10 cellular contexts compared by ENCODE assay signal in the genomic region with DNA sequence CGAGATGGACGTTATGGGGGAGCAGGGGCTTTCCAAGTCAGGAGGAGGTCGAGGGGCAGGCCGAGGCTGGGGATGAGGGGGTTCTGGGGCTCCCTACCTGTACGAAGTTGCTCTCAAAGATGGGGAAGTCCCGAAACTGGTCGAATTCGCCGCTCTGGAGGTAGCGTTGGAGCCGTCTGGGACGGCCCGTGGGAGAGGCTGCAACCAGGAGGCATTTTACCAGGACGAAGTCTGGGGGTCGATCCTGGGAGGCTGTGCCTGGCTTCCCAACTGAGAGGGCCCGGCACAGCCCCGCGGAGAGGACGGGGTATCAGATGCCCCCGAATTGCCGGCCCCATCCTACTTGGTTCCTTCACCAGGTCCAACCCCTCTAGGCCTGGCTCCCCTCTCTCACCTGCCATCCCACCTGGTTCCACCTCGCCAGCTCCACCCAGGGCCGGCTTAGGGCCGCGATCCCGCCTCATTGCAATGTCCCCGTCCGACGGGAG. TPM values are rescaled to one million over a fixed set of nuclear protein-coding genes. Genes with fewer than 3 reads are reported as not detected.
DNase-seq lines count a peak whose midpoint lies in the region; TF ChIP-seq lines count a peak whose summit lies in the region.
"Had no signal": no experiment of that assay in that cellular context is flagged by ENCODE, and none has a peak within 500 bp of the region (broad histone marks: within the 10 kb centered on the region; RNA-seq: fewer than 3 reads in every experiment).

No MANE protein-coding gene starts in this region.

- peak overlapping the region; percentile 86 to 90 for H3K4me3 ChIP-seq in tibial artery
- H3K4me3 ChIP-seq in SK-N-SH (ENCODE audit: low read depth in 2 of 2, low read length in 1 of 2), result no peak overlapping the region; a peak in 1 of 4 replicates

- peak overlapping the region; percentile 69 for H3K27ac Mint-ChIP-seq in activated naive CD4-positive, alpha-beta T cell treated with anti-CD3 and anti-CD28 coated beads for 36 hours
- peak overlapping the region; percentile 81 for H3K27ac Mint-ChIP-seq in activated naive CD8-positive, alpha-beta T cell

- no peaks in the 10 kb centered on the region for H3K9me3 Mint-ChIP-seq in activated naive CD4-positive, alpha-beta T cell treated with anti-CD3 and anti-CD28 coated beads for 36 hours
- no peaks in the 10 kb centered on the region for H3K9me3 Mint-ChIP-seq in activated naive CD8-positive, alpha-beta T cell (ENCODE audit: low read depth)

- CTCF ChIA-PET in activated naive CD4-positive, alpha-beta T cell treated with anti-CD3 and anti-CD28 coated beads for 36 hours (lab: Charles Lee), result no interaction called here
- CTCF ChIA-PET in SK-N-SH (lab: Yijun Ruan, JAX), result no interaction called here

- POLR2A ChIA-PET in SK-N-SH (lab: Yijun Ruan, JAX), result no interaction called here

- no peak overlapping the region for H2AFZ ChIP-seq in SK-N-SH (ENCODE audit: low read depth)

- peak overlapping the region; percentile 99 for H3K4me3 Mint-ChIP-seq in activated naive CD4-positive, alpha-beta T cell treated with anti-CD3 and anti-CD28 coated beads for 36 hours
- peak overlapping the region; percentile 98 for H3K4me3 Mint-ChIP-seq in activated naive CD8-positive, alpha-beta T cell

- peaks cover 16% of the 10 kb centered on the region for H3K79me2 ChIP-seq in SK-N-SH (ENCODE audit: insufficient read depth)

- H3K4me2 ChIP-seq in SK-N-SH, result no peak overlapping the region

- intact Hi-C loops in activated naive CD4-positive, alpha-beta T cell treated with anti-CD3 and anti-CD28 coated beads for 36 hours (cut with micrococcal nuclease), result loop anchor here (1.0 to 5.0 kb wide), 5 partner anchors 36 to 118 kb away; partner anchors contain the start of genes JOSD2, NR1H2 and POLD1
- intact Hi-C loops in tibial artery (cut with DNase I; ENCODE audit: low total_unique reads), result loop anchor here (1.0 kb wide), 1 partner anchor 36 kb away; the partner anchor contains the start of gene JOSD2

- H3K4me1 Mint-ChIP-seq in activated naive CD4-positive, alpha-beta T cell treated with anti-CD3 and anti-CD28 coated beads for 36 hours (ENCODE audit: low read depth), result peaks cover 28% of the 10 kb centered on the region
- H3K4me1 Mint-ChIP-seq in activated naive CD8-positive, alpha-beta T cell (ENCODE audit: low read depth), result peaks cover 18% of the 10 kb centered on the region

- no peak for TF ChIP-seq CTCF in tibial artery (IDR thresholded peaks at IDR 0.05)
- TF ChIP-seq CTCF in SK-N-SH (IDR thresholded peaks at IDR 0.05), result no peak

- H3K27ac ChIP-seq in layer of hippocampus (ENCODE audit: low read depth, low read length) (peak overlapping the region; percentile 56), tibial artery (peak overlapping the region; percentile 69 to 76), SK-N-SH (ENCODE audit: low read depth in 2 of 2, low read length in 1 of 2) (no peak overlapping the region)

- no peak for DNase-seq in activated naive CD4-positive, alpha-beta T cell treated with anti-CD3 and anti-CD28 coated beads for 36 hours
- DNase-seq in activated naive CD4-positive, alpha-beta T cell treated with Interleukin-2 at 50 U/mL for 16 hours, result no peak
- DNase-seq in tibial artery (no peak), SK-N-SH (no peak), NCI-H446 (lab: John Stamatoyannopoulos, UW) (no peak), mucosa of gallbladder (ENCODE audit: low spot score) (no peak)
- DNase-seq: SIG-M5 had no signal

- H3K36me3 ChIP-seq in tibial artery (peaks cover 11 to 24% (median 21%) of the 10 kb centered on the region in 3 donors), SK-N-SH (replicated peaks in 1 of 2; ENCODE audit: control insufficient read depth in 1 of 2, insufficient read depth in 2 of 2, low read length in 1 of 2) (peaks cover 7 to 17% of the 10 kb centered on the region in 2 experiments)

- WGBS in SK-N-SH (ENCODE audit: low lambda C conversion rate), result 87% methylated on average over 17 of the region's 29 CpGs

- H3K9me3 ChIP-seq in tibial artery (no peaks in the 10 kb centered on the region), SK-N-SH (no peaks in the 10 kb centered on the region)

- peaks cover 14% of the 10 kb centered on the region for H3K36me3 Mint-ChIP-seq in activated naive CD4-positive, alpha-beta T cell treated with anti-CD3 and anti-CD28 coated beads for 36 hours (ENCODE audit: low read depth)
- H3K36me3 Mint-ChIP-seq in activated naive CD8-positive, alpha-beta T cell, result peaks cover 6% of the 10 kb centered on the region

- peaks cover 15% of the 10 kb centered on the region for H3F3A ChIP-seq in SK-N-SH (replicated peaks; ENCODE audit: insufficient read depth)

- H3K9me2 ChIP-seq in SK-N-SH, result no peaks in the 10 kb centered on the region

- H3K9ac ChIP-seq in SK-N-SH, result no peak overlapping the region

- no peak for TF ChIP-seq RAD21 in SK-N-SH (IDR thresholded peaks at IDR 0.05; ENCODE audit: low read length)

- TF ChIP-seq EP300 in SK-N-SH (IDR thresholded peaks at IDR 0.05; ENCODE audit: borderline replicate concordance in 1 of 2, low read depth in 1 of 2, low read length in 1 of 2), result no peak

- no peaks in the 10 kb centered on the region for H3K27me3 ChIP-seq in layer of hippocampus (ENCODE audit: control insufficient read depth, insufficient read depth, low read length)
- H3K27me3 ChIP-seq in tibial artery, result no peaks in the 10 kb centered on the region
- no peaks in the 10 kb centered on the region for H3K27me3 ChIP-seq in SK-N-SH (ENCODE audit: insufficient read depth)

- H3K4me1 ChIP-seq in tibial artery (peaks cover 0 to 21% (median 14%) of the 10 kb centered on the region in 4 donors), SK-N-SH (ENCODE audit: control insufficient read depth in 1 of 2, insufficient read depth in 2 of 2, low read depth in 1 of 2, low read length in 1 of 2) (peaks cover 6 to 9% of the 10 kb centered on the region in 2 experiments; a peak in 2 of 4 replicates)

- H4K20me1 ChIP-seq in SK-N-SH (ENCODE audit: insufficient read depth), result no peaks in the 10 kb centered on the region

- H3K27me3 Mint-ChIP-seq in activated naive CD4-positive, alpha-beta T cell treated with anti-CD3 and anti-CD28 coated beads for 36 hours (ENCODE audit: low read depth), result no peaks in the 10 kb centered on the region
- no peaks in the 10 kb centered on the region for H3K27me3 Mint-ChIP-seq in activated naive CD8-positive, alpha-beta T cell

TF ChIP-seq in SK-N-SH, 30 proteins besides CTCF, POLR2A, EP300 and RAD21:
- TF ChIP-seq SIN3A (IDR thresholded peaks at IDR 0.05; ENCODE audit: borderline replicate concordance, low read depth, low read length) (no peak), SMC3 (IDR thresholded peaks at IDR 0.05; ENCODE audit: low read depth, low read length) (no peak), NRF1 (IDR thresholded peaks at IDR 0.05; ENCODE audit: low read depth, low read length) (no peak), USF1 (IDR thresholded peaks at IDR 0.05; ENCODE audit: borderline replicate concordance, low read depth) (no peak), RCOR1 (IDR thresholded peaks at IDR 0.05; ENCODE audit: low read length) (no peak), NFIC (IDR thresholded peaks at IDR 0.05; ENCODE audit: borderline replicate concordance) (no peak), TCF12 (IDR thresholded peaks at IDR 0.05) (no peak), RXRA (IDR thresholded peaks at IDR 0.05; ENCODE audit: borderline replicate concordance, low read depth) (no peak), FOXJ3 (CRISPR knock-in tag; IDR thresholded peaks at IDR 0.05) (no peak)
- TF ChIP-seq, protein P1, sequence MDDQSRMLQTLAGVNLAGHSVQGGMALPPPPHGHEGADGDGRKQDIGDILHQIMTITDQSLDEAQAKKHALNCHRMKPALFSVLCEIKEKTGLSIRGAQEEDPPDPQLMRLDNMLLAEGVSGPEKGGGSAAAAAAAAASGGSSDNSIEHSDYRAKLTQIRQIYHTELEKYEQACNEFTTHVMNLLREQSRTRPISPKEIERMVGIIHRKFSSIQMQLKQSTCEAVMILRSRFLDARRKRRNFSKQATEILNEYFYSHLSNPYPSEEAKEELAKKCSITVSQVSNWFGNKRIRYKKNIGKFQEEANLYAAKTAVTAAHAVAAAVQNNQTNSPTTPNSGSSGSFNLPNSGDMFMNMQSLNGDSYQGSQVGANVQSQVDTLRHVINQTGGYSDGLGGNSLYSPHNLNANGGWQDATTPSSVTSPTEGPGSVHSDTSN (IDR thresholded peaks at IDR 0.05), result no peak

RNA-seq across cellular contexts. Expression of gene EMC10, which starts 0.5 kb away (rescaled TPM):
- 10 to 100 TPM; 28.4 to 29.2 TPM for total RNA-seq in activated naive CD4-positive, alpha-beta T cell treated with anti-CD3 and anti-CD28 coated beads for 36 hours
- 218 and 219 TPM in 2 replicates for polyA plus RNA-seq in SK-N-SH (2012; rRNA removed)
- 127 and 185 TPM in 2 replicates for polyA plus RNA-seq in SK-N-SH (2012; cell fraction: cytosol; rRNA removed)
- polyA plus RNA-seq in SK-N-SH (2012; cell fraction: nucleus; rRNA removed), result 80.6 and 85.4 TPM in 2 replicates
- total RNA-seq in mucosa of gallbladder, result 182 TPM

RNA-seq across cellular contexts. Expression of gene GARIN5A, which starts 0.9 kb away (rescaled TPM):
- under 1 TPM in 1 of 2 experiments, not detected in 1; 0.57 TPM for total RNA-seq in activated naive CD4-positive, alpha-beta T cell treated with anti-CD3 and anti-CD28 coated beads for 36 hours
- polyA plus RNA-seq in SK-N-SH (2012; rRNA removed), result 1.1 and 1.3 TPM in 2 replicates
- polyA plus RNA-seq in SK-N-SH (2012; cell fraction: cytosol; rRNA removed), result 0.63 and 0.73 TPM in 2 replicates
- 0.80 and 1.00 TPM in 2 replicates for polyA plus RNA-seq in SK-N-SH (2012; cell fraction: nucleus; rRNA removed)
- 5.0 TPM for total RNA-seq in mucosa of gallbladder

RNA-seq across cellular contexts. Expression of gene JOSD2, which starts 35.2 kb away (rescaled TPM):
- total RNA-seq in activated naive CD4-positive, alpha-beta T cell treated with anti-CD3 and anti-CD28 coated beads for 36 hours, result 10 to 100 TPM; 17.2 to 17.9 TPM
- 71.5 and 81.2 TPM in 2 replicates for polyA plus RNA-seq in SK-N-SH (2012; rRNA removed)
- 38.1 and 57.4 TPM in 2 replicates for polyA plus RNA-seq in SK-N-SH (2012; cell fraction: cytosol; rRNA removed)
- 54.2 and 76.0 TPM in 2 replicates for polyA plus RNA-seq in SK-N-SH (2012; cell fraction: nucleus; rRNA removed)
- 57.3 TPM for total RNA-seq in mucosa of gallbladder

RNA-seq across cellular contexts. Expression of gene ASPDH, which starts 37.9 kb away (rescaled TPM):
- not detected for total RNA-seq in activated naive CD4-positive, alpha-beta T cell treated with anti-CD3 and anti-CD28 coated beads for 36 hours
- 0.07 and 0.32 TPM in 2 replicates for polyA plus RNA-seq in SK-N-SH (2012; rRNA removed)
- polyA plus RNA-seq in SK-N-SH (2012; cell fraction: cytosol; rRNA removed), result 0.17 and 0.25 TPM in 2 replicates
- polyA plus RNA-seq in SK-N-SH (2012; cell fraction: nucleus; rRNA removed), result 0.17 and 0.56 TPM in 2 replicates
- total RNA-seq in mucosa of gallbladder, result not detected
- polyA plus RNA-seq: esophagus had no signal

RNA-seq across cellular contexts. Expression of gene MYBPC2, which starts 43.1 kb away (rescaled TPM):
- 1 to 10 TPM in 1 of 2 experiments, under 1 TPM in 1; 0.64 to 1.6 TPM for total RNA-seq in activated naive CD4-positive, alpha-beta T cell treated with anti-CD3 and anti-CD28 coated beads for 36 hours
- polyA plus RNA-seq in SK-N-SH (2012; rRNA removed), result not detected in 2 replicates
- not detected in 2 replicates for polyA plus RNA-seq in SK-N-SH (2012; cell fraction: cytosol; rRNA removed)
- polyA plus RNA-seq in SK-N-SH (2012; cell fraction: nucleus; rRNA removed), result not detected in 2 replicates
- not detected for total RNA-seq in mucosa of gallbladder

Comparison
In these comparisons a context has a peak if more than half of its experiments do, and no peak if none do; other contexts are left out.
1. H3K27ac ChIP-seq: peak in layer of hippocampus (single experiment) and tibial artery (2 of 2); none in SK-N-SH (0 of 2).
2. H3K4me3 ChIP-seq: peak in tibial artery (2 of 2); none in SK-N-SH (0 of 2).